16 cellular contexts compared by ENCODE assay signal in the genomic region with DNA sequence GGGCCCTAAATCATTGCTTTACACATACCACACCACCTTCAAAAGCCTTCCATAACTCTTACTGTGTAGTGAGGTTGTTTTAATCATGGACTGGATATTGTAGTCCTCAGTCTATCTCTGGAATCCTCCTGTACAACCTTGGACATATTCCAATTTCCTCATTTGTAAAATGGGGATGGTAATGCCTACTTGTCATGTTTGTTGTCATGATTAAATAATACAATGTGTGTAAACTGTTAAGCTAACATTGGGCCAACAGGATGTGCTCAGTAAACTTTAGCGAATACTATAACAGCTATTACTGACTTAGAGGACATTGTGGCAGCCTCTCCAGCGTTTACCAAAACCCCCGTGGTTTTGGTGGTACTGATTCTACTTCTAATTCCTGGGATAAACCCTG.
A peak's percentile ranks its signal among the peaks of the same experiment; 100 is the strongest.
DNase-seq lines count a peak whose midpoint lies in the region; ATAC-seq and TF ChIP-seq lines count a peak whose summit lies in the region.
"Had no signal": no experiment of that assay in that cellular context is flagged by ENCODE, and none has a peak within 500 bp of the region (broad histone marks: within the 10 kb centered on the region; RNA-seq: fewer than 3 reads in every experiment).

No MANE protein-coding gene starts in this region.

- no peak for TF ChIP-seq CTCF in VCaP (conservative IDR thresholded peaks at IDR 0.05)

- DNase-seq in COR-L47 (lab: John Stamatoyannopoulos, UW), result peak; percentile 34
- peak; percentile 66 for DNase-seq in DMS53 (lab: John Stamatoyannopoulos, UW)
- peak; percentile 2 for DNase-seq in NCI-H2029 treated with DMSO at 0.1 percent for 48 hours (lab: John Stamatoyannopoulos, UW)
- no peak for DNase-seq in ecto neural progenitor cell (ENCODE audit: low spot score)
- no peak for DNase-seq in GM19238 (ENCODE audit: insufficient read length, low spot score)
- DNase-seq: ACHN; AML-193; CD4-positive, alpha-beta T cell; DMS153; DND-41; EL; GM23248 had no signal

- peak overlapping the region; percentile 44; the same call in 1 of the 2 replicates for H3K27ac ChIP-seq in VCaP
- H3K27ac ChIP-seq: GM23248, HL-60 had no signal

- no peak for ATAC-seq in HG03280 (IDR thresholded peaks at IDR 0.05; ENCODE audit: unreplicated experiment)
- ATAC-seq: GM12878 had no signal

Comparison
In these comparisons a context has a peak if more than half of its experiments do, and no peak if none do; other contexts are left out.
1. DNase-seq: peak in COR-L47 (single experiment), DMS53 (single experiment) and NCI-H2029 treated with DMSO at 0.1 percent for 48 hours (single experiment); none in ecto neural progenitor cell (single experiment) and GM19238 (single experiment).